ENCODE assay signal across 19 cellular contexts in genomic region chr16:27879601-27880247, GRCh38.
DNase-seq lines count a peak whose midpoint lies in the region; ATAC-seq, FAIRE-seq and TF ChIP-seq lines count a peak whose summit lies in the region.
"Had no signal": no experiment of that assay in that cellular context is flagged by ENCODE, and none has a peak within 500 bp of the region (broad histone marks: within the 10 kb centered on the region; RNA-seq: fewer than 3 reads in every experiment).

No MANE protein-coding gene starts in this region.

- H3K4me3 ChIP-seq in LNCaP clone FGC (ENCODE audit: low read depth, low read length) (no peak overlapping the region), kidney (ENCODE audit: low read length in 2 of 2) (no peak overlapping the region), left lung (no peak overlapping the region)
- H3K4me3 ChIP-seq: HAP-1 had no signal

- peak overlapping the region; percentile 29; the same call in 1 of the 2 replicates for H3K27ac ChIP-seq in C4-2B
- no peak overlapping the region for H3K27ac ChIP-seq in kidney (ENCODE audit: low read depth in 2 of 2, low read length in 2 of 2)
- no peak overlapping the region for H3K27ac ChIP-seq in left lung

- DNase-seq in LNCaP clone FGC (ENCODE audit: low read depth) (peak; percentile 0), kidney (no peak), endothelial cell (ENCODE audit: low spot score) (no peak), left lung (no peak)
- no peak for DNase-seq in stimulated activated CD4-positive, alpha-beta T cell treated with anti-CD3 and anti-CD28 coated beads, Interleukin-15, amount 100 ng/mL, for 24 hours
- DNase-seq: ACHN, AML-193, Caco-2, DMS79, IMR-90, Karpas-422, NCI-H1105, NCI-H1694 treated with DMSO at 0.1 percent for 48 hours, NCI-H2107, NCI-H526 treated with DMSO at 0.1 percent for 48 hours, PC-3 had no signal

- no peak for TF ChIP-seq CTCF in C4-2B (conservative IDR thresholded peaks at IDR 0.05)
- no peak for TF ChIP-seq CTCF in LNCaP clone FGC (IDR thresholded peaks at IDR 0.05; ENCODE audit: control insufficient read depth, extremely low read depth, insufficient read depth)
- TF ChIP-seq CTCF in kidney (IDR thresholded peaks at IDR 0.05; ENCODE audit: borderline replicate concordance, extremely low read depth, insufficient read depth) = no peak
- no peak for TF ChIP-seq CTCF in endothelial cell (IDR thresholded peaks at IDR 0.05; ENCODE audit: unreplicated experiment)
- no peak for TF ChIP-seq CTCF in left lung (IDR thresholded peaks at IDR 0.05)

- H3K9me3 Mint-ChIP-seq in endothelial cell (ENCODE audit: unreplicated experiment) = peaks cover 13% of the 10 kb centered on the region

- H3K27me3 Mint-ChIP-seq in endothelial cell (ENCODE audit: unreplicated experiment) = peaks cover 1% of the 10 kb centered on the region

- H3K4me1 ChIP-seq in kidney (ENCODE audit: control insufficient read depth in 1 of 2, insufficient read depth in 1 of 2, low read depth in 1 of 2, low read length in 2 of 2) (no peaks in the 10 kb centered on the region), left lung (no peaks in the 10 kb centered on the region)
- H3K4me1 ChIP-seq: Caco-2, HAP-1 had no signal

- no peaks in the 10 kb centered on the region for H3K36me3 ChIP-seq in kidney (ENCODE audit: control insufficient read depth in 1 of 2, insufficient read depth in 2 of 2, low read length in 2 of 2)
- H3K36me3 ChIP-seq in left lung = no peaks in the 10 kb centered on the region
- H3K36me3 ChIP-seq: HAP-1 had no signal

- no peak overlapping the region for H3K27ac Mint-ChIP-seq in endothelial cell (ENCODE audit: unreplicated experiment)

- no peak for ATAC-seq in left lung
- ATAC-seq: PC-3 had no signal

- FAIRE-seq in colon (lab: Jason Lieb, UNC) (peak; percentile 93), kidney (lab: Jason Lieb, UNC) (peak; percentile 90)

- peaks cover 7% of the 10 kb centered on the region for H3K36me3 Mint-ChIP-seq in endothelial cell (ENCODE audit: low read depth, unreplicated experiment)

- no peak overlapping the region for H3K4me3 Mint-ChIP-seq in endothelial cell (ENCODE audit: unreplicated experiment)

- peaks cover 0 to 8% of the 10 kb centered on the region in 2 donors for H3K9me3 ChIP-seq in kidney (ENCODE audit: control insufficient read depth in 1 of 2, low read length in 2 of 2)
- H3K9me3 ChIP-seq in left lung = peaks cover 0 to 24% of the 10 kb centered on the region in 2 donors
- H3K9me3 ChIP-seq: Caco-2 had no signal

- intact Hi-C loops in kidney (cut with DNase I) (no loop called here), left lung (cut with DNase I) (no loop called here)

- H3K4me1 Mint-ChIP-seq in endothelial cell (ENCODE audit: unreplicated experiment) = no peaks in the 10 kb centered on the region

- H3K27me3 ChIP-seq in left lung = no peaks in the 10 kb centered on the region

- H3K9ac ChIP-seq in kidney (ENCODE audit: low read length in 2 of 2) = no peak overlapping the region
